20 cellular contexts compared by ENCODE assay signal in genomic region chr14:49314756-49315155, GRCh38.
"Had no signal": no experiment of that assay in that cellular context is flagged by ENCODE, and none has a peak within 500 bp of the region (broad histone marks: within the 10 kb centered on the region; RNA-seq: fewer than 3 reads in every experiment).

No MANE protein-coding gene starts in this region.

- ATAC-seq: activated T-cell treated with anti-CD3 and anti-CD28 coated beads, Interleukin-2, amount 50 U/mL, for 4 hours; K562 had no signal

- H3K4me3 ChIP-seq: K562, Peyer's patch, SJCRH30 had no signal

- H3K9ac ChIP-seq: SK-N-SH had no signal

- H3K4me1 ChIP-seq: Peyer's patch, SJCRH30 had no signal

- H3K9me3 ChIP-seq: Peyer's patch, SJCRH30, SK-N-SH had no signal

- H3K36me3 ChIP-seq: Peyer's patch, SJCRH30 had no signal

- H3K9me2 ChIP-seq: SK-N-SH had no signal

- H3K4me2 ChIP-seq: SK-N-SH had no signal

- H3K27me3 ChIP-seq: Peyer's patch, SJCRH30 had no signal

- H3K27ac ChIP-seq: Peyer's patch, RWPE1, SJCRH30, VCaP had no signal

- DNase-seq: activated CD4-positive, alpha-beta memory T cell treated with anti-CD3 and anti-CD28 coated beads for 36 hours; activated CD4-positive, alpha-beta T cell treated with anti-CD3 and anti-CD28 coated beads, Interleukin-2, amount 10 ng/mL, durations not matched to agents 7 days and 5 days; activated CD4-positive, CD25-positive, alpha-beta regulatory T cell; activated CD8-positive, alpha-beta memory T cell treated with anti-CD3 and anti-CD28 coated beads for 24 hours; activated effector memory CD4-positive, alpha-beta T cell treated with anti-CD3 and anti-CD28 coated beads, Interleukin-2, amount 50 U/mL, for 16 hours; activated naive CD4-positive, alpha-beta T cell treated with anti-CD3 and anti-CD28 coated beads for 36 hours; activated T-cell treated with anti-CD3 and anti-CD28 coated beads, Interleukin-2, amount 50 U/mL, for 4 hours; amygdala; Karpas-422; NCI-H1105 treated with DMSO at 0.1 percent for 48 hours; NCI-H1930; NCI-H524; Peyer's patch; Right ventricle myocardium superior; SJCRH30; SK-N-SH; T-helper 1 cell had no signal
